ENCODE assay signal across 13 cellular contexts in genomic region chr1:203128691-203129500, GRCh38. TPM values are rescaled to one million over a fixed set of nuclear protein-coding genes. Genes with fewer than 3 reads are reported as not detected.
DNase-seq lines count a peak whose midpoint lies in the region; ATAC-seq and TF ChIP-seq lines count a peak whose summit lies in the region.
"Had no signal": no experiment of that assay in that cellular context is flagged by ENCODE, and none has a peak within 500 bp of the region (broad histone marks: within the 10 kb centered on the region; RNA-seq: fewer than 3 reads in every experiment).

No MANE protein-coding gene starts in this region.

- TF ChIP-seq CTCF in endothelial cell (IDR thresholded peaks at IDR 0.05; ENCODE audit: unreplicated experiment) (no peak), upper lobe of right lung (IDR thresholded peaks at IDR 0.05) (no peak)

- H3K27me3 Mint-ChIP-seq in endothelial cell (ENCODE audit: unreplicated experiment), result peaks cover 18% of the 10 kb centered on the region

- no peak for ATAC-seq in Right ventricle myocardium superior (ENCODE audit: poor library complexity)
- no peak for ATAC-seq in upper lobe of right lung
- ATAC-seq in GM18502 (IDR thresholded peaks at IDR 0.05; ENCODE audit: poor library complexity, unreplicated experiment), result no peak
- ATAC-seq in GM21723 (IDR thresholded peaks at IDR 0.05; ENCODE audit: unreplicated experiment), result no peak

- H3K36me3 ChIP-seq in muscle layer of duodenum (ENCODE audit: control insufficient read depth in 1 of 2, insufficient read depth in 2 of 2, low read length in 2 of 2) (no peaks in the 10 kb centered on the region), upper lobe of right lung (no peaks in the 10 kb centered on the region)

- peaks cover 46% of the 10 kb centered on the region for H3K4me1 Mint-ChIP-seq in endothelial cell (ENCODE audit: unreplicated experiment)

- DNase-seq in cardiac septum (ENCODE audit: low spot score) (peak; percentile 67), Right ventricle myocardium superior (no peak), endothelial cell (ENCODE audit: low spot score) (no peak), upper lobe of right lung (peak; percentile 60), RPMI8226 (no peak)
- DNase-seq: immature natural killer cell; SHP77; stimulated activated naive CD4-positive, alpha-beta T cell had no signal

- H3K9me3 ChIP-seq in muscle layer of duodenum (ENCODE audit: control insufficient read depth in 1 of 2, low read length in 2 of 2) (no peaks in the 10 kb centered on the region), upper lobe of right lung (no peaks in the 10 kb centered on the region)

- H3K9me3 Mint-ChIP-seq in endothelial cell (ENCODE audit: unreplicated experiment), result no peaks in the 10 kb centered on the region
- H3K9me3 Mint-ChIP-seq: immature natural killer cell had no signal

- H3K36me3 Mint-ChIP-seq in endothelial cell (ENCODE audit: low read depth, unreplicated experiment), result no peaks in the 10 kb centered on the region
- H3K36me3 Mint-ChIP-seq: immature natural killer cell had no signal

- intact Hi-C loops in cardiac septum (cut with DNase I), result loop anchor here (1.0 to 5.0 kb wide), 3 partner anchors 60 to 198 kb away; no protein-coding TSS in a partner anchor
- intact Hi-C loops in Right ventricle myocardium superior (cut with DNase I), result no loop called here
- intact Hi-C loops in upper lobe of right lung (cut with DNase I), result no loop called here

- H3K27ac ChIP-seq in muscle layer of duodenum (ENCODE audit: low read length) (no peak overlapping the region), upper lobe of right lung (no peak overlapping the region)

- H3K4me3 Mint-ChIP-seq in endothelial cell (ENCODE audit: unreplicated experiment), result peak overlapping the region; percentile 87
- H3K4me3 Mint-ChIP-seq: B cell, immature natural killer cell had no signal

- H3K27me3 ChIP-seq in muscle layer of duodenum (ENCODE audit: low read depth, low read length) (no peaks in the 10 kb centered on the region), upper lobe of right lung (peaks cover 31% of the 10 kb centered on the region)

- H3K27ac Mint-ChIP-seq in endothelial cell (ENCODE audit: unreplicated experiment), result no peak overlapping the region
- H3K27ac Mint-ChIP-seq: B cell, immature natural killer cell had no signal

- H3K4me1 ChIP-seq in muscle layer of duodenum (ENCODE audit: control insufficient read depth in 1 of 2, insufficient read depth in 2 of 2, low read length in 2 of 2) (peaks cover 4 to 39% of the 10 kb centered on the region in 2 donors), upper lobe of right lung (peaks cover 41% of the 10 kb centered on the region)

- peak overlapping the region; percentile 16 to 59 for H3K4me3 ChIP-seq in muscle layer of duodenum (ENCODE audit: low read depth in 1 of 2, low read length in 2 of 2)
- peak overlapping the region; percentile 46 for H3K4me3 ChIP-seq in upper lobe of right lung
- H3K4me3 ChIP-seq: GM12878 had no signal

RNA-seq across cellular contexts. Expression of gene ADORA1, which starts 1.4 kb away (rescaled TPM):
- total RNA-seq in cardiac septum (12.1 TPM), Right ventricle myocardium superior (12.5 TPM), endothelial cell (ENCODE audit: unreplicated experiment) (16.3 TPM), upper lobe of right lung (4.1 TPM)
- total RNA-seq: B cell, GM12878 had no signal

RNA-seq across cellular contexts. Expression of gene MYOG, which starts 43.1 kb away (rescaled TPM):
- total RNA-seq in cardiac septum (0.16 TPM), Right ventricle myocardium superior (not detected), endothelial cell (ENCODE audit: unreplicated experiment) (15.7 TPM), upper lobe of right lung (not detected)
- total RNA-seq: B cell, GM12878 had no signal

RNA-seq across cellular contexts. Expression of gene MYBPH, which starts 46.7 kb away (rescaled TPM):
- not detected for total RNA-seq in cardiac septum
- total RNA-seq in Right ventricle myocardium superior, result not detected
- total RNA-seq in endothelial cell (ENCODE audit: unreplicated experiment), result not detected
- not detected for total RNA-seq in upper lobe of right lung
- total RNA-seq: B cell had no signal

RNA-seq across cellular contexts. Expression of gene CHI3L1, which starts 57.6 kb away (rescaled TPM):
- total RNA-seq in cardiac septum (7.4 TPM), Right ventricle myocardium superior (0.32 TPM), endothelial cell (ENCODE audit: unreplicated experiment) (0.21 TPM), upper lobe of right lung (85.1 TPM)

Comparison
In these comparisons a context has a peak if more than half of its experiments do, and no peak if none do; other contexts are left out.
1. DNase-seq: peak in cardiac septum (single experiment) and upper lobe of right lung (single experiment); none in Right ventricle myocardium superior (single experiment), endothelial cell (single experiment) and RPMI8226 (single experiment).
2. RNA of gene MYOG, which starts 43.1 kb away (total RNA-seq): 15.7 TPM in endothelial cell (single experiment); 0.16 TPM in cardiac septum (single experiment), not detected in Right ventricle myocardium superior (single experiment) and not detected in upper lobe of right lung (single experiment); every median in the first group is over 10 times any median in the second.